1 cellular context compared by ENCODE assay signal in genomic region chr1:229263254-229263653, GRCh38.
TF ChIP-seq lines count a peak whose summit lies in the region.

No MANE protein-coding gene starts in this region.

TF ChIP-seq in H1, 55 proteins besides CTCF, POLR2A, EP300 and RAD21:
- TF ChIP-seq RFX5 (IDR thresholded peaks at IDR 0.05; ENCODE audit: borderline replicate concordance, low read depth, low read length), result no peak
- no peak for TF ChIP-seq NRF1 (IDR thresholded peaks at IDR 0.05; ENCODE audit: low read depth, low read length)
- peak; percentile 10; the same call in 1 of the 2 replicates for TF ChIP-seq KDM1A (IDR thresholded peaks at IDR 0.05; ENCODE audit: borderline replicate concordance, low read length)
- no peak for TF ChIP-seq SP2 (IDR thresholded peaks at IDR 0.05; ENCODE audit: low read length)
- no peak for TF ChIP-seq E2F6 (IDR thresholded peaks at IDR 0.05)
